ENCODE assay signal across 9 cellular contexts in genomic region chr1:224431726-224432125, GRCh38. TPM values are rescaled to one million over a fixed set of nuclear protein-coding genes. Genes with fewer than 3 reads are reported as not detected.
A peak's percentile ranks its signal among the peaks of the same experiment; 100 is the strongest.
DNase-seq lines count a peak whose midpoint lies in the region; ATAC-seq, FAIRE-seq and TF ChIP-seq lines count a peak whose summit lies in the region.
"Had no signal": no experiment of that assay in that cellular context is flagged by ENCODE, and none has a peak within 500 bp of the region (broad histone marks: within the 10 kb centered on the region; RNA-seq: fewer than 3 reads in every experiment).

No MANE protein-coding gene starts in this region.

- no peaks in the 10 kb centered on the region for H3K36me3 ChIP-seq in body of pancreas (replicated peaks in 1 of 2; ENCODE audit: insufficient read depth in 1 of 2, low read depth in 2 of 2)

- DNase-seq in A549 (ENCODE audit: low read depth in 1 of 2, low spot score in 1 of 2) (no peak), HFF-Myc (ENCODE audit: extremely low read depth, low read depth) (no peak), body of pancreas (no peak), mesothelial cell of epicardium (ENCODE audit: low spot score in 2 of 2, unreplicated experiment in 2 of 2) (no peak), OCI-M1 (lab: John Stamatoyannopoulos, UW) (no peak), hepatic stellate cell (ENCODE audit: low spot score) (no peak), EL (no peak)
- DNase-seq: GDM1 had no signal

- H3K4me2 ChIP-seq in A549 = peak overlapping the region; percentile 97

- no peak for TF ChIP-seq EP300 in A549 (IDR thresholded peaks at IDR 0.05)

- H3K27ac Mint-ChIP-seq in mesothelial cell of epicardium = peak overlapping the region; percentile 86

- H3K4me1 ChIP-seq in A549 (peaks cover 60% of the 10 kb centered on the region), body of pancreas (peaks cover 59% of the 10 kb centered on the region)

- no peak for TF ChIP-seq RAD21 in A549 (conservative IDR thresholded peaks at IDR 0.05 in 1 of 2, IDR thresholded peaks at IDR 0.05 in 1 of 2)

- intact Hi-C loops in body of pancreas (cut with DNase I) = no loop called here

- H3K9me3 ChIP-seq in A549 (no peaks in the 10 kb centered on the region), body of pancreas (no peaks in the 10 kb centered on the region)

- peak overlapping the region; percentile 81 for H3K4me3 Mint-ChIP-seq in mesothelial cell of epicardium

- no peaks in the 10 kb centered on the region for H3K27me3 ChIP-seq in body of pancreas

- no peaks in the 10 kb centered on the region for H3K9me3 Mint-ChIP-seq in mesothelial cell of epicardium

- no peak overlapping the region for H3K27ac ChIP-seq in A549
- H3K27ac ChIP-seq in body of pancreas = peak overlapping the region in 3 of 4 donors; percentile 97 to 99 (median 99)

- H3K4me1 Mint-ChIP-seq in mesothelial cell of epicardium = peaks cover 49% of the 10 kb centered on the region

- TF ChIP-seq POLR2A in A549 (IDR thresholded peaks at IDR 0.05; ENCODE audit: low read length) (no peak), body of pancreas (IDR thresholded peaks at IDR 0.05) (no peak)

- ATAC-seq in A549 (no peak), body of pancreas (no peak), HG02973 (IDR thresholded peaks at IDR 0.05; ENCODE audit: unreplicated experiment) (no peak)

- CTCF ChIA-PET in A549 (lab: Yijun Ruan, JAX) = interaction anchor here (0.8 to 2.2 kb wide), 3 partner anchors 26 to 97 kb away, joined by 3 to 13 read pairs (median 3); no protein-coding TSS in a partner anchor

- H3K4me3 ChIP-seq in A549 (peak overlapping the region; percentile 58; the same call in 2 of the 3 replicates), HFF-Myc (replicated peaks; ENCODE audit: low read depth, low read length) (peak overlapping the region; percentile 60), body of pancreas (peak overlapping the region in 1 of 2 donors; percentile 6)

- no peak for FAIRE-seq in A549 (lab: Jason Lieb, UNC)

- TF ChIP-seq CTCF in A549 (IDR thresholded peaks at IDR 0.05) (no peak), HFF-Myc (IDR thresholded peaks at IDR 0.05; ENCODE audit: low read depth, low read length, missing control alignments) (no peak), body of pancreas (IDR thresholded peaks at IDR 0.05) (no peak), mesothelial cell of epicardium (IDR thresholded peaks at IDR 0.05; ENCODE audit: unreplicated experiment) (no peak)

- no peaks in the 10 kb centered on the region for H3K27me3 Mint-ChIP-seq in mesothelial cell of epicardium (ENCODE audit: low read depth)

- POLR2A ChIA-PET in A549 (lab: Yijun Ruan, JAX) = no interaction called here

- 36% methylated on average over 2 of the region's 2 CpGs for WGBS in A549 (ENCODE audit: missing lambda C conversion rate)
- 6% methylated on average over 2 of the region's 2 CpGs for WGBS in body of pancreas, 2 donors

- peaks cover 11% of the 10 kb centered on the region for H3K36me3 Mint-ChIP-seq in mesothelial cell of epicardium

TF ChIP-seq in A549, 52 proteins besides CTCF, POLR2A, EP300 and RAD21:
- TF ChIP-seq ZFP36 (IDR thresholded peaks at IDR 0.05; ENCODE audit: borderline replicate concordance, partially characterized antibody) = no peak

RNA-seq across cellular contexts. Expression of gene WDR26, which starts 2.9 kb away (rescaled TPM):
- polyA plus RNA-seq in A549 (2011; rRNA removed) (38.4 and 55.4 TPM in 2 replicates), A549 (2017; fragmentation: RNase III; extraction: RNeasy Plus Mini Kit Qiagen cat#74134 plus additional on column Dnase treatment) (44.3 to 45.9 TPM (median 45.2 TPM) in 3 replicates)
- 16.9 and 17.1 TPM in 2 replicates for polyA plus RNA-seq in A549 (2012; cell fraction: cytosol; rRNA removed)
- 10.6 and 14.0 TPM in 2 replicates for polyA plus RNA-seq in A549 (2012; cell fraction: nucleus; rRNA removed)
- 51.8 and 53.8 TPM in 2 replicates for polyA minus RNA-seq in A549 (2011; rRNA and poly(A)+ RNA removed)
- total RNA-seq in body of pancreas (10 to 100 TPM; 29.3 to 49.3 TPM), mesothelial cell of epicardium (101 to 105 TPM (median 102 TPM) in 3 replicates)

Comparison
In these comparisons a context has a peak if more than half of its experiments do, and no peak if none do; other contexts are left out.
1. H3K27ac ChIP-seq: peak in body of pancreas (3 of 4); none in A549 (0 of 2).